ENCODE assay signal across 1 cellular context in the genomic region with DNA sequence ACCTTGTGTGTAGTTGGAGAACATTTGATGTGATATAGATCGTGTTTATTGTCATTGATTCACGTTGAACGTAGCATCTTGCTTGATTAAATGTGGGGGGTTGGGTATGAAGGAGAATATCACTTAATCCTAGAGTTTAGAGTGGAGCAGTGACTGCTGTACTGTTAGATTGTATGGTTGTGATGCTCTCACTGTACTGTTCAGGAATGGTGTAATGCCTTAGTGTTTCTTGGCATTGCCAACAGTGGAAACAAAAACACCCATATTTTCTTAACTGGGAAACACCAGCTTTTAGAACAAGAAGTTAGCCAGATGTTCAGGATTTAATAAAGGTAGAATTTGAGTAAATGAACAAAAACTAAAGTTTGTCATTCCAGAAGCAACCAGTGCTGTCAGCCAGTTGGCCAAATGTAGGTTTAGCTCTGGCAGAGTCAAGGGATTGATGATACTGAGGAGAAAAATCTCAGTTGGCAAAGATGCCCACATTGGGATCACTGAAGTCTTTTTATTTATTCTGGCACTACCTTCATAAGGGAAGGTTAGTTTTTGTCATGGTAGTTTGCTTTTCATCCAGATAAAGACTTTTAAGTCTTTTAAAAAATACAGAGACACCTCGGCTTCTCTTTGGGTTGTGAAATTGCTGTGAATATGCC.
TF ChIP-seq lines count a peak whose summit lies in the region.

No MANE protein-coding gene starts in this region.

TF ChIP-seq in HepG2, 621 proteins besides CTCF, POLR2A, EP300 and RAD21 (continued from another document):
- TF ChIP-seq, protein P1, sequence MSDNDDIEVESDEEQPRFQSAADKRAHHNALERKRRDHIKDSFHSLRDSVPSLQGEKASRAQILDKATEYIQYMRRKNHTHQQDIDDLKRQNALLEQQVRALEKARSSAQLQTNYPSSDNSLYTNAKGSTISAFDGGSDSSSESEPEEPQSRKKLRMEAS (IDR thresholded peaks at IDR 0.05): no peak
- TF ChIP-seq ZNF367 (CRISPR knock-in tag; IDR thresholded peaks at IDR 0.05; ENCODE audit: borderline replicate concordance): no peak
- TF ChIP-seq ZNF598 (CRISPR knock-in tag; IDR thresholded peaks at IDR 0.05; ENCODE audit: borderline replicate concordance): no peak
- no peak for TF ChIP-seq RXRA (CRISPR knock-in tag; IDR thresholded peaks at IDR 0.05)
- no peak for TF ChIP-seq ZNF564 (CRISPR knock-in tag; IDR thresholded peaks at IDR 0.05)
- no peak for TF ChIP-seq ETV6 (CRISPR knock-in tag; conservative IDR thresholded peaks at IDR 0.05)
TF ChIP-seq in HepG2: peak in this region for 0.
